In genomic region chr3:88168171-88168570, GRCh38 we compare ENCODE assay signal across 36 cellular contexts.
"Had no signal": no experiment of that assay in that cellular context is flagged by ENCODE, and none has a peak within 500 bp of the region (broad histone marks: within the 10 kb centered on the region; RNA-seq: fewer than 3 reads in every experiment).

No MANE protein-coding gene starts in this region.

- H3K4me1 Mint-ChIP-seq: activated CD4-positive, alpha-beta T cell treated with anti-CD3 and anti-CD28 coated beads for 36 hours; activated naive CD8-positive, alpha-beta T cell treated with anti-CD3 and anti-CD28 coated beads, Interleukin-2, amount 10 ng/mL, durations not matched to agents 7 days and 5 days had no signal

- H3K27me3 Mint-ChIP-seq: activated CD4-positive, alpha-beta memory T cell treated with anti-CD3 and anti-CD28 coated beads, Interleukin-2, amount 10 ng/mL, durations not matched to agents 7 days and 5 days; activated CD4-positive, alpha-beta T cell treated with anti-CD3 and anti-CD28 coated beads for 36 hours; activated CD4-positive, alpha-beta T cell treated with anti-CD3 and anti-CD28 coated beads, Interleukin-2, amount 10 ng/mL, durations not matched to agents 7 days and 5 days; activated CD8-positive, alpha-beta memory T cell treated with anti-CD3 and anti-CD28 coated beads, Interleukin-2, amount 10 ng/mL, durations not matched to agents 7 days and 5 days; activated naive CD4-positive, alpha-beta T cell treated with anti-CD3 and anti-CD28 coated beads, Interleukin-2, amount 10 ng/mL, durations not matched to agents 7 days and 5 days; activated naive CD4-positive, alpha-beta T cell treated with anti-CD3 and anti-CD28 coated beads, Interleukin-2, amount 50 U/mL, for 24 hours; activated naive CD8-positive, alpha-beta T cell; activated naive CD8-positive, alpha-beta T cell treated with anti-CD3 and anti-CD28 coated beads, Interleukin-2, amount 10 ng/mL, durations not matched to agents 7 days and 5 days; activated naive CD8-positive, alpha-beta T cell treated with anti-CD3 and anti-CD28 coated beads, Interleukin-2, amount 50 U/mL, for 24 hours; activated T-cell treated with anti-CD3 and anti-CD28 coated beads, Interleukin-2, amount 50 U/mL, for 24 hours had no signal

- H3K9me3 Mint-ChIP-seq: activated CD4-positive, alpha-beta memory T cell treated with anti-CD3 and anti-CD28 coated beads, Interleukin-2, amount 10 ng/mL, durations not matched to agents 7 days and 5 days; activated naive CD4-positive, alpha-beta T cell treated with anti-CD3 and anti-CD28 coated beads, Interleukin-2, amount 10 ng/mL, durations not matched to agents 7 days and 5 days; activated naive CD4-positive, alpha-beta T cell treated with anti-CD3 and anti-CD28 coated beads, Interleukin-2, amount 50 U/mL, for 24 hours; activated naive CD8-positive, alpha-beta T cell treated with anti-CD3 and anti-CD28 coated beads, Interleukin-2, amount 10 ng/mL, durations not matched to agents 7 days and 5 days; activated naive CD8-positive, alpha-beta T cell treated with anti-CD3 and anti-CD28 coated beads, Interleukin-2, amount 50 U/mL, for 24 hours; activated T-cell treated with anti-CD3 and anti-CD28 coated beads, Interleukin-2, amount 50 U/mL, for 24 hours; activated T-helper 2 cell treated with anti-CD3 and anti-CD28 coated beads, Interferon-gamma antibody, Interleukin-2, Interleukin-4, amounts not matched to agents 10 μg/mL and 5 μg/mL and 100 μg/mL, durations not matched to agents 14 hours and 24 hours and 36 hours; T-helper 1 cell treated with Interleukin-12 subunit alpha and Interleukin-12 subunit beta and Interleukin-4 antibody, amounts not matched to agents 30 μg/mL and 1 μg/mL, for 36 hours; T-helper 2 cell treated with Interferon-gamma antibody and Interleukin-4, amounts not matched to agents 5 μg/mL and 100 μg/mL, for 36 hours had no signal

- H3K4me3 ChIP-seq: body of pancreas, breast epithelium had no signal

- DNase-seq: activated CD4-positive, alpha-beta memory T cell treated with anti-CD3 and anti-CD28 coated beads, Interleukin-2, amount 10 ng/mL, durations not matched to agents 7 days and 5 days; activated CD4-positive, alpha-beta T cell treated with anti-CD3 and anti-CD28 coated beads for 1 hour; activated CD4-positive, alpha-beta T cell treated with anti-CD3 and anti-CD28 coated beads for 36 hours; activated CD4-positive, alpha-beta T cell treated with anti-CD3 and anti-CD28 coated beads for 48 hours; activated CD4-positive, alpha-beta T cell treated with anti-CD3 and anti-CD28 coated beads, Interleukin-2, amount 10 ng/mL, durations not matched to agents 7 days and 5 days; activated CD4-positive, alpha-beta T cell treated with anti-CD3 and anti-CD28 coated beads, Interleukin-2, amount 50 U/mL, for 48 hours; activated CD4-positive, CD25-positive, alpha-beta regulatory T cell; activated CD8-positive, alpha-beta memory T cell treated with anti-CD3 and anti-CD28 coated beads for 24 hours; activated CD8-positive, alpha-beta memory T cell treated with anti-CD3 and anti-CD28 coated beads, Interleukin-2, amount 10 ng/mL, durations not matched to agents 7 days and 5 days; activated CD8-positive, alpha-beta memory T cell treated with anti-CD3 and anti-CD28 coated beads, Interleukin-2, amount 50 U/mL, for 48 hours; activated CD8-positive, alpha-beta T cell treated with anti-CD3 and anti-CD28 coated beads, Interleukin-2, amount 10 ng/mL, durations not matched to agents 7 days and 5 days; activated effector memory CD4-positive, alpha-beta T cell treated with Interleukin-2 at 50 U/mL for 16 hours; activated gamma-delta T cell; activated naive CD4-positive, alpha-beta T cell treated with anti-CD3 and anti-CD28 coated beads, Interleukin-2, amount 10 ng/mL, durations not matched to agents 7 days and 5 days; activated naive CD4-positive, alpha-beta T cell treated with Interleukin-2 at 50 U/mL for 16 hours; activated naive CD8-positive, alpha-beta T cell treated with anti-CD3 and anti-CD28 coated beads, Interleukin-2, amount 10 ng/mL, durations not matched to agents 7 days and 5 days; activated naive CD8-positive, alpha-beta T cell treated with anti-CD3 and anti-CD28 coated beads, Interleukin-2, amount 50 U/mL, for 24 hours; activated T-cell treated with anti-CD3 and anti-CD28 coated beads, Interleukin-2, amount 50 U/mL, for 24 hours; activated T-cell treated with anti-CD3 and anti-CD28 coated beads, Interleukin-2, amount 50 U/mL, for 48 hours; amniotic stem cell; aorta; body of pancreas; brain microvascular endothelial cell; central memory CD4-positive, alpha-beta T cell; T-helper 1 cell; T-helper 2 cell; T-helper 9 cell; WERI-Rb-1 had no signal

- H3K36me3 ChIP-seq: brain microvascular endothelial cell, breast epithelium, WERI-Rb-1 had no signal

- ATAC-seq: activated CD4-positive, alpha-beta T cell treated with anti-CD3 and anti-CD28 coated beads for 36 hours; activated CD4-positive, CD25-positive, alpha-beta regulatory T cell treated with anti-CD3 and anti-CD28 coated beads, Interleukin-2, amount 50 U/mL, for 24 hours; activated CD8-positive, alpha-beta memory T cell treated with anti-CD3 and anti-CD28 coated beads, Interleukin-2, amount 10 ng/mL, durations not matched to agents 7 days and 5 days; activated CD8-positive, alpha-beta T cell treated with anti-CD3 and anti-CD28 coated beads, Interleukin-2, amount 10 ng/mL, durations not matched to agents 7 days and 5 days; activated naive CD8-positive, alpha-beta T cell treated with anti-CD3 and anti-CD28 coated beads, Interleukin-2, amount 50 U/mL, for 24 hours; body of pancreas; WTC11 had no signal

- H3K4me3 Mint-ChIP-seq: activated CD4-positive, alpha-beta memory T cell treated with anti-CD3 and anti-CD28 coated beads, Interleukin-2, amount 10 ng/mL, durations not matched to agents 7 days and 5 days; activated CD4-positive, alpha-beta T cell treated with anti-CD3 and anti-CD28 coated beads for 36 hours; activated CD4-positive, alpha-beta T cell treated with anti-CD3 and anti-CD28 coated beads, Interleukin-2, amount 10 ng/mL, durations not matched to agents 7 days and 5 days; activated CD8-positive, alpha-beta memory T cell treated with anti-CD3 and anti-CD28 coated beads, Interleukin-2, amount 10 ng/mL, durations not matched to agents 7 days and 5 days; activated CD8-positive, alpha-beta T cell treated with anti-CD3 and anti-CD28 coated beads, Interleukin-2, amount 10 ng/mL, durations not matched to agents 7 days and 5 days; activated naive CD4-positive, alpha-beta T cell treated with anti-CD3 and anti-CD28 coated beads, Interleukin-2, amount 10 ng/mL, durations not matched to agents 7 days and 5 days; activated naive CD4-positive, alpha-beta T cell treated with anti-CD3 and anti-CD28 coated beads, Interleukin-2, amount 50 U/mL, for 24 hours; activated naive CD8-positive, alpha-beta T cell; activated naive CD8-positive, alpha-beta T cell treated with anti-CD3 and anti-CD28 coated beads, Interleukin-2, amount 10 ng/mL, durations not matched to agents 7 days and 5 days; activated naive CD8-positive, alpha-beta T cell treated with anti-CD3 and anti-CD28 coated beads, Interleukin-2, amount 50 U/mL, for 24 hours; activated T-cell treated with anti-CD3 and anti-CD28 coated beads, Interleukin-2, amount 50 U/mL, for 24 hours; T-helper 1 cell treated with Interleukin-12 subunit alpha and Interleukin-12 subunit beta and Interleukin-4 antibody, amounts not matched to agents 30 μg/mL and 1 μg/mL, for 36 hours; T-helper 2 cell treated with Interferon-gamma antibody and Interleukin-4, amounts not matched to agents 5 μg/mL and 100 μg/mL, for 36 hours; WTC11 had no signal

- H3K27ac ChIP-seq: body of pancreas, brain microvascular endothelial cell, breast epithelium, WERI-Rb-1 had no signal

- H3K27me3 ChIP-seq: body of pancreas, brain microvascular endothelial cell, breast epithelium had no signal

- H3K4me1 ChIP-seq: body of pancreas, breast epithelium had no signal

- H3K9me3 ChIP-seq: body of pancreas, breast epithelium had no signal

- H3K27ac Mint-ChIP-seq: activated CD4-positive, alpha-beta memory T cell treated with anti-CD3 and anti-CD28 coated beads, Interleukin-2, amount 10 ng/mL, durations not matched to agents 7 days and 5 days; activated CD4-positive, alpha-beta T cell treated with anti-CD3 and anti-CD28 coated beads for 36 hours; activated CD4-positive, alpha-beta T cell treated with anti-CD3 and anti-CD28 coated beads, Interleukin-2, amount 10 ng/mL, durations not matched to agents 7 days and 5 days; activated CD8-positive, alpha-beta memory T cell treated with anti-CD3 and anti-CD28 coated beads, Interleukin-2, amount 10 ng/mL, durations not matched to agents 7 days and 5 days; activated CD8-positive, alpha-beta T cell treated with anti-CD3 and anti-CD28 coated beads, Interleukin-2, amount 10 ng/mL, durations not matched to agents 7 days and 5 days; activated naive CD4-positive, alpha-beta T cell treated with anti-CD3 and anti-CD28 coated beads, Interleukin-2, amount 10 ng/mL, durations not matched to agents 7 days and 5 days; activated naive CD4-positive, alpha-beta T cell treated with anti-CD3 and anti-CD28 coated beads, Interleukin-2, amount 50 U/mL, for 24 hours; activated naive CD8-positive, alpha-beta T cell; activated naive CD8-positive, alpha-beta T cell treated with anti-CD3 and anti-CD28 coated beads, Interleukin-2, amount 10 ng/mL, durations not matched to agents 7 days and 5 days; activated naive CD8-positive, alpha-beta T cell treated with anti-CD3 and anti-CD28 coated beads, Interleukin-2, amount 50 U/mL, for 24 hours; activated T-cell treated with anti-CD3 and anti-CD28 coated beads, Interleukin-2, amount 50 U/mL, for 24 hours; activated T-helper 2 cell treated with anti-CD3 and anti-CD28 coated beads, Interferon-gamma antibody, Interleukin-2, Interleukin-4, amounts not matched to agents 10 μg/mL and 5 μg/mL and 100 μg/mL, durations not matched to agents 14 hours and 24 hours and 36 hours; T-helper 1 cell treated with Interleukin-12 subunit alpha and Interleukin-12 subunit beta and Interleukin-4 antibody, amounts not matched to agents 30 μg/mL and 1 μg/mL, for 36 hours; T-helper 2 cell treated with Interferon-gamma antibody and Interleukin-4, amounts not matched to agents 5 μg/mL and 100 μg/mL, for 36 hours; WTC11 had no signal
